In genomic region chr14:75303415-75303814, GRCh38 we compare ENCODE assay signal across 8 cellular contexts. TPM values are rescaled to one million over a fixed set of nuclear protein-coding genes. Genes with fewer than 3 reads are reported as not detected.
A peak's percentile ranks its signal among the peaks of the same experiment; 100 is the strongest.
DNase-seq lines count a peak whose midpoint lies in the region; ATAC-seq and TF ChIP-seq lines count a peak whose summit lies in the region.

No MANE protein-coding gene starts in this region.

- H3K27ac Mint-ChIP-seq in activated T-cell treated with anti-CD3 and anti-CD28 coated beads, Interleukin-2, amount 50 U/mL, for 72 hours, result no peak overlapping the region
- H3K27ac Mint-ChIP-seq in nephron progenitor cell, result no peak overlapping the region

- H3K36me3 Mint-ChIP-seq in activated T-cell treated with anti-CD3 and anti-CD28 coated beads, Interleukin-2, amount 50 U/mL, for 72 hours (ENCODE audit: insufficient read depth in 2 of 2), result peaks cover 0 to 4% of the 10 kb centered on the region in 2 donors
- H3K36me3 Mint-ChIP-seq in nephron progenitor cell (ENCODE audit: low read depth), result no peaks in the 10 kb centered on the region

- H3K9me3 Mint-ChIP-seq in activated T-cell treated with anti-CD3 and anti-CD28 coated beads, Interleukin-2, amount 50 U/mL, for 72 hours, result peaks cover 0 to 6% of the 10 kb centered on the region in 2 donors
- H3K9me3 Mint-ChIP-seq in nephron progenitor cell, result no peaks in the 10 kb centered on the region

- CTCF ChIA-PET in PC-9 (lab: Charles Lee), result interaction anchor here (0.7 to 1.5 kb wide), 10 partner anchors 16 to 442 kb away, joined by 3 to 8 read pairs (median 4); no protein-coding TSS in a partner anchor

- H3K27me3 Mint-ChIP-seq in activated T-cell treated with anti-CD3 and anti-CD28 coated beads, Interleukin-2, amount 50 U/mL, for 72 hours (ENCODE audit: low read depth), result no peaks in the 10 kb centered on the region
- peaks cover 7% of the 10 kb centered on the region for H3K27me3 Mint-ChIP-seq in nephron progenitor cell (ENCODE audit: low read depth, poor library complexity)

- intact Hi-C loops in PC-9 (cut with micrococcal nuclease; ENCODE audit: unreplicated experiment), result loop anchor here (1.0 to 10.0 kb wide), 5 partner anchors 171 to 1341 kb away; no protein-coding TSS in a partner anchor
- intact Hi-C loops in aorta (cut with DNase I), result loop anchor here in 1 of 2 donors (2.0 kb wide), 1 partner anchor 171 kb away; no protein-coding TSS in a partner anchor

- H3K9me3 ChIP-seq in DND-41 (ENCODE audit: insufficient read depth, low read length, severe bottlenecking) (no peaks in the 10 kb centered on the region), Loucy (ENCODE audit: insufficient read depth, low read depth, low read length) (no peaks in the 10 kb centered on the region), PC-9 (ENCODE audit: insufficient read depth, low read depth) (no peaks in the 10 kb centered on the region), aorta (ENCODE audit: control insufficient read depth, low read length) (no peaks in the 10 kb centered on the region)

- H3K36me3 ChIP-seq in DND-41 (ENCODE audit: insufficient read depth, low read length) (no peaks in the 10 kb centered on the region), Loucy (ENCODE audit: insufficient read depth, low read length) (no peaks in the 10 kb centered on the region), PC-9 (ENCODE audit: low read depth) (no peaks in the 10 kb centered on the region), aorta (ENCODE audit: control insufficient read depth in 1 of 2, insufficient read depth in 2 of 2, low read length in 1 of 2) (no peaks in the 10 kb centered on the region)

- ATAC-seq in DND-41 (ENCODE audit: insufficient read depth, low read depth), result peak; percentile 81
- ATAC-seq in activated T-cell treated with anti-CD3 and anti-CD28 coated beads, Interleukin-2, amount 50 U/mL, for 72 hours (replicated peaks in 1 of 2), result peak; percentile 55 to 58
- peak; percentile 83 for ATAC-seq in aorta (ENCODE audit: low FRiP score)
- no peak for ATAC-seq in GM18502 (IDR thresholded peaks at IDR 0.05; ENCODE audit: poor library complexity, unreplicated experiment)

- no peaks in the 10 kb centered on the region for H3K9me2 ChIP-seq in Loucy (replicated peaks; ENCODE audit: low read depth, low read length)
- no peaks in the 10 kb centered on the region for H3K9me2 ChIP-seq in PC-9 (ENCODE audit: insufficient read depth)

- H2AFZ ChIP-seq in DND-41 (ENCODE audit: low read depth, low read length) (peak overlapping the region; percentile 44; the same call in 1 of the 2 replicates), Loucy (ENCODE audit: low read length) (no peak overlapping the region), PC-9 (no peak overlapping the region)

- no TSS peak for BruUV-seq in PC-9 (replicated peaks; lab: Mats Ljungman, UMichigan)

- no peak overlapping the region for H3K27ac ChIP-seq in DND-41 (ENCODE audit: low read length)
- H3K27ac ChIP-seq in PC-9, result no peak overlapping the region
- H3K27ac ChIP-seq in aorta (ENCODE audit: low read depth in 1 of 2, low read length in 2 of 2), result no peak overlapping the region

- 20% methylated on average over 14 of the region's 14 CpGs for WGBS in aorta, 2 donors

- no peak overlapping the region for H3K9ac ChIP-seq in DND-41 (ENCODE audit: low read depth, low read length)
- H3K9ac ChIP-seq in Loucy (ENCODE audit: low read depth, low read length, poor library complexity, severe bottlenecking), result no peak overlapping the region

- H3K4me2 ChIP-seq in DND-41 (ENCODE audit: insufficient read depth, low read length) (no peak overlapping the region), Loucy (ENCODE audit: low read depth, low read length, poor library complexity, severe bottlenecking) (no peak overlapping the region), PC-9 (peak overlapping the region; percentile 21)

- H4K20me1 ChIP-seq in DND-41 (ENCODE audit: insufficient read depth, low read length), result no peaks in the 10 kb centered on the region
- no peaks in the 10 kb centered on the region for H4K20me1 ChIP-seq in Loucy (ENCODE audit: insufficient read depth, low read length, poor library complexity, severe bottlenecking)
- no peaks in the 10 kb centered on the region for H4K20me1 ChIP-seq in PC-9 (ENCODE audit: insufficient read depth)

- POLR2A ChIA-PET in PC-9 (lab: Charles Lee; ENCODE audit: unreplicated experiment), result no interaction called here

- H3K4me1 Mint-ChIP-seq in activated T-cell treated with anti-CD3 and anti-CD28 coated beads, Interleukin-2, amount 50 U/mL, for 72 hours (ENCODE audit: low read depth), result peaks cover 35% of the 10 kb centered on the region
- peaks cover 43% of the 10 kb centered on the region for H3K4me1 Mint-ChIP-seq in nephron progenitor cell

- peak; percentile 86 for TF ChIP-seq CTCF in DND-41 (IDR thresholded peaks at IDR 0.05; ENCODE audit: borderline replicate concordance, extremely low read depth, low read length, poor library complexity, severe bottlenecking)
- peak; percentile 94 for TF ChIP-seq CTCF in Loucy (conservative IDR thresholded peaks at IDR 0.05; ENCODE audit: low read length)
- TF ChIP-seq CTCF in PC-9 (conservative IDR thresholded peaks at IDR 0.05), result peak; percentile 100
- TF ChIP-seq CTCF in nephron progenitor cell (IDR thresholded peaks at IDR 0.05), result peak; percentile 85

- no peaks in the 10 kb centered on the region for H3F3A ChIP-seq in Loucy (ENCODE audit: low read depth)
- H3F3A ChIP-seq in PC-9 (ENCODE audit: insufficient read depth, low read depth), result peaks cover 21% of the 10 kb centered on the region; the same call in 1 of the 2 replicates

- no peak overlapping the region for H3K4me3 ChIP-seq in DND-41 (ENCODE audit: low read depth in 1 of 2, low read length in 2 of 2)
- no peak overlapping the region for H3K4me3 ChIP-seq in Loucy (ENCODE audit: low read length, poor library complexity, severe bottlenecking)
- H3K4me3 ChIP-seq in PC-9, result no peak overlapping the region
- H3K4me3 ChIP-seq in aorta (ENCODE audit: low read length in 2 of 2), result no peak overlapping the region

- H3K27me3 ChIP-seq in DND-41 (ENCODE audit: insufficient read depth, low read length, poor library complexity) (no peaks in the 10 kb centered on the region), Loucy (ENCODE audit: insufficient read depth, low read length, poor library complexity, severe bottlenecking) (no peaks in the 10 kb centered on the region), PC-9 (ENCODE audit: insufficient read depth, low read depth) (no peaks in the 10 kb centered on the region), aorta (ENCODE audit: control insufficient read depth in 1 of 2, insufficient read depth in 2 of 2, low read length in 1 of 2) (no peaks in the 10 kb centered on the region)

- DNase-seq in DND-41 (peak; percentile 56), PC-9 (peak; percentile 72 to 77), fibroblast of peridontal ligament (ENCODE audit: extremely low read depth) (peak; percentile 80), nephron progenitor cell (peak; percentile 68), aorta (peak in 1 of 2 donors; percentile 81)
- DNase-seq in activated T-cell treated with anti-CD3 and anti-CD28 coated beads, Interleukin-2, amount 50 U/mL, for 72 hours, result peak; percentile 52 to 61

- no peak overlapping the region for H3K4me3 Mint-ChIP-seq in activated T-cell treated with anti-CD3 and anti-CD28 coated beads, Interleukin-2, amount 50 U/mL, for 72 hours
- no peak overlapping the region for H3K4me3 Mint-ChIP-seq in nephron progenitor cell

- H3K4me1 ChIP-seq in DND-41 (ENCODE audit: insufficient read depth, low read length) (peaks cover 5% of the 10 kb centered on the region; the same call in 1 of the 2 replicates), Loucy (ENCODE audit: insufficient read depth, low read length, poor library complexity, severe bottlenecking) (peaks cover 7% of the 10 kb centered on the region), PC-9 (replicated peaks; ENCODE audit: insufficient read depth) (peaks cover 22% of the 10 kb centered on the region), aorta (ENCODE audit: control insufficient read depth in 1 of 2, insufficient read depth in 2 of 2, low read length in 2 of 2) (no peaks in the 10 kb centered on the region)

- no peaks in the 10 kb centered on the region for H3K79me2 ChIP-seq in DND-41 (ENCODE audit: insufficient read depth, low read length)
- no peaks in the 10 kb centered on the region for H3K79me2 ChIP-seq in Loucy (ENCODE audit: insufficient read depth, low read length)
- H3K79me2 ChIP-seq in PC-9 (ENCODE audit: low read depth), result no peaks in the 10 kb centered on the region

RNA-seq across cellular contexts. Expression of gene FOS, which starts 24.8 kb away (rescaled TPM):
- total RNA-seq in PC-9 (2021) (84.6 and 154 TPM in 2 replicates), aorta (1,000 to 10,000 TPM in 1 of 2 donors, 100 to 1,000 TPM in 1; 129 to 2,160 TPM)
- total RNA-seq in activated T-cell treated with anti-CD3 and anti-CD28 coated beads, Interleukin-2, amount 50 U/mL, for 72 hours, result 10 to 100 TPM; 39.1 to 41.7 TPM
- polyA plus RNA-seq in aorta, result 100 to 1,000 TPM; 154 to 504 TPM
